1 cellular context compared by ENCODE assay signal in genomic region chr13:110617326-110618072, GRCh38.
TF ChIP-seq lines count a peak whose summit lies in the region.

No MANE protein-coding gene starts in this region.

TF ChIP-seq in K562, 482 proteins besides CTCF, POLR2A, EP300 and RAD21 (continues in another document):
- 0 out of 2 replicates have a peak, but pooled peaks have one; percentile 23 for TF ChIP-seq TAL1 (IDR thresholded peaks at IDR 0.05)
- no peak for TF ChIP-seq SMARCB1 (IDR thresholded peaks at IDR 0.05; ENCODE audit: insufficient read length, low read depth)
- no peak for TF ChIP-seq BRD9 (IDR thresholded peaks at IDR 0.05; ENCODE audit: low read depth, partially characterized antibody)
- TF ChIP-seq CREM (IDR thresholded peaks at IDR 0.05; ENCODE audit: low read depth): peak; percentile 56; the same call in 1 of the 2 replicates
- no peak for TF ChIP-seq ESRRB (CRISPR knock-in tag; IDR thresholded peaks at IDR 0.05; ENCODE audit: borderline replicate concordance)
- no peak for TF ChIP-seq KLF1 (tag; IDR thresholded peaks at IDR 0.05)
- TF ChIP-seq PRDM10 (IDR thresholded peaks at IDR 0.05; ENCODE audit: partially characterized antibody): no peak
- TF ChIP-seq STAG1 (CRISPR knock-in tag; IDR thresholded peaks at IDR 0.05; ENCODE audit: borderline replicate concordance): no peak
- TF ChIP-seq EP400 (IDR thresholded peaks at IDR 0.05): no peak
- TF ChIP-seq SIN3B (IDR thresholded peaks at IDR 0.05; ENCODE audit: low read depth): no peak
- no peak for TF ChIP-seq ZFP36 (IDR thresholded peaks at IDR 0.05; ENCODE audit: low read depth, low read length, partially characterized antibody)
- TF ChIP-seq SETDB1 (IDR thresholded peaks at IDR 0.05; ENCODE audit: low read length): no peak
- peak; percentile 43 for TF ChIP-seq CBFA2T3 (IDR thresholded peaks at IDR 0.05)
- TF ChIP-seq ID3 (CRISPR knock-in tag; IDR thresholded peaks at IDR 0.05): no peak
- no peak for TF ChIP-seq ID3 (tag; IDR thresholded peaks at IDR 0.05)
- no peak for TF ChIP-seq ZNF830 (CRISPR knock-in tag; IDR thresholded peaks at IDR 0.05)
- TF ChIP-seq C11orf30 (IDR thresholded peaks at IDR 0.05; ENCODE audit: low read depth): no peak
- TF ChIP-seq CEBPZ (IDR thresholded peaks at IDR 0.05; ENCODE audit: borderline replicate concordance, low read depth, low read length): no peak
- no peak for TF ChIP-seq HDAC8 (tag; IDR thresholded peaks at IDR 0.05)
- TF ChIP-seq MXD1 (CRISPR knock-in tag; IDR thresholded peaks at IDR 0.05; ENCODE audit: borderline replicate concordance, poor library complexity, severe bottlenecking): no peak
- no peak for TF ChIP-seq ZNF695 (CRISPR knock-in tag; IDR thresholded peaks at IDR 0.05)
- no peak for TF ChIP-seq ATF6 (CRISPR knock-in tag; IDR thresholded peaks at IDR 0.05)
- no peak for TF ChIP-seq RBM17 (IDR thresholded peaks at IDR 0.05; ENCODE audit: borderline replicate concordance, low read depth, low read length)
- no peak for TF ChIP-seq ESRRA (IDR thresholded peaks at IDR 0.05; ENCODE audit: borderline replicate concordance, low read depth)
- TF ChIP-seq GTF2A2 (tag; IDR thresholded peaks at IDR 0.05): no peak
- TF ChIP-seq DDX20 (tag; IDR thresholded peaks at IDR 0.05; ENCODE audit: low read depth): no peak
- TF ChIP-seq ARID1B (IDR thresholded peaks at IDR 0.05): peak; percentile 44; the same call in 1 of the 2 replicates
- no peak for TF ChIP-seq ATF2 (CRISPR knock-in tag; IDR thresholded peaks at IDR 0.05)
- TF ChIP-seq GTF2F1 (IDR thresholded peaks at IDR 0.05; ENCODE audit: low read depth, low read length): no peak
- TF ChIP-seq TEAD2 (tag; IDR thresholded peaks at IDR 0.05): no peak
- TF ChIP-seq ZNF165 (CRISPR knock-in tag; IDR thresholded peaks at IDR 0.05; ENCODE audit: borderline replicate concordance): no peak
- TF ChIP-seq KDM1A (IDR thresholded peaks at IDR 0.05): peak; percentile 27 to 30; a peak in 1 of 4 replicates
- TF ChIP-seq TCF3 (CRISPR knock-in tag; IDR thresholded peaks at IDR 0.05): peak; percentile 45
- no peak for TF ChIP-seq TFAM (CRISPR knock-in tag; conservative IDR thresholded peaks at IDR 0.05)
- no peak for TF ChIP-seq SMAD3 (CRISPR knock-in tag; conservative IDR thresholded peaks at IDR 0.05)
- TF ChIP-seq ZNF644 (tag; IDR thresholded peaks at IDR 0.05; ENCODE audit: low read depth): no peak
- TF ChIP-seq IRF2 (CRISPR knock-in tag; IDR thresholded peaks at IDR 0.05): no peak
- TF ChIP-seq ARID2 (IDR thresholded peaks at IDR 0.05): no peak
- TF ChIP-seq CGGBP1 (CRISPR knock-in tag; IDR thresholded peaks at IDR 0.05): no peak
- TF ChIP-seq TEAD1 (CRISPR knock-in tag; IDR thresholded peaks at IDR 0.05): no peak
- no peak for TF ChIP-seq RB1 (IDR thresholded peaks at IDR 0.05; ENCODE audit: low read depth)
- no peak for TF ChIP-seq FOS (IDR thresholded peaks at IDR 0.05; ENCODE audit: extremely low read depth, insufficient read length)
- TF ChIP-seq GTF3C2 (IDR thresholded peaks at IDR 0.05; ENCODE audit: borderline replicate concordance, extremely low read depth, insufficient read length): no peak
- TF ChIP-seq NR1H2 (CRISPR knock-in tag; IDR thresholded peaks at IDR 0.05): no peak
- peak; percentile 33; the same call in 1 of the 2 replicates for TF ChIP-seq FOSL1 (tag; conservative IDR thresholded peaks at IDR 0.05)
- no peak for TF ChIP-seq BHLHE40 (IDR thresholded peaks at IDR 0.05; ENCODE audit: low read length)
- no peak for TF ChIP-seq ATF1 (CRISPR knock-in tag; IDR thresholded peaks at IDR 0.05)
- 0 out of 2 replicates have a peak, but pooled peaks have one; percentile 50 for TF ChIP-seq ATF1 (tag; IDR thresholded peaks at IDR 0.05)
- TF ChIP-seq E2F8 (IDR thresholded peaks at IDR 0.05; ENCODE audit: low read depth, partially characterized antibody): no peak
- no peak for TF ChIP-seq ZNF639 (CRISPR knock-in tag; conservative IDR thresholded peaks at IDR 0.05 in 1 of 2, IDR thresholded peaks at IDR 0.05 in 1 of 2)
